ENCODE assay signal across 8 cellular contexts in genomic region chr6:108622601-108623335, GRCh38.
DNase-seq lines count a peak whose midpoint lies in the region; ATAC-seq and TF ChIP-seq lines count a peak whose summit lies in the region.
"Had no signal": no experiment of that assay in that cellular context is flagged by ENCODE, and none has a peak within 500 bp of the region (broad histone marks: within the 10 kb centered on the region; RNA-seq: fewer than 3 reads in every experiment).

No MANE protein-coding gene starts in this region.

- H3K9ac ChIP-seq in MM.1S (ENCODE audit: low read length) = peak overlapping the region; percentile 36; the same call in 1 of the 2 replicates

- H3K27ac ChIP-seq in MM.1S (ENCODE audit: low read length) (peak overlapping the region; percentile 97), right lobe of liver (peak overlapping the region; percentile 9 to 37 (median 37)), upper lobe of left lung (peak overlapping the region; percentile 35 to 70 (median 60))

- H3K27me3 ChIP-seq in MM.1S (replicated peaks; ENCODE audit: insufficient read depth, low read length) (no peaks in the 10 kb centered on the region), right lobe of liver (no peaks in the 10 kb centered on the region), upper lobe of left lung (no peaks in the 10 kb centered on the region)

- WGBS in right lobe of liver (ENCODE audit: insufficient coverage, low coverage, low lambda C conversion rate, missing lambda C conversion rate) = 62% methylated on average over 10 of the region's 11 CpGs
- 73 to 74% methylated on average over 11 of the region's 11 CpGs for WGBS in upper lobe of left lung, 2 donors

- H4K20me1 ChIP-seq in MM.1S (ENCODE audit: insufficient read depth, low read length) = peaks cover 13% of the 10 kb centered on the region; the same call in 1 of the 2 replicates

- no peak for DNase-seq in MM.1S
- DNase-seq in brain pericyte (ENCODE audit: low read depth, low spot score) = peak; percentile 55
- DNase-seq in right lobe of liver = no peak
- peak in 1 of 2 donors; percentile 70 for DNase-seq in upper lobe of left lung
- no peak for DNase-seq in NCI-H187 treated with DMSO at 0.1 percent for 48 hours (lab: John Stamatoyannopoulos, UW)
- DNase-seq in NCI-H1930 (lab: John Stamatoyannopoulos, UW) = no peak
- no peak for DNase-seq in NCI-H1105 treated with DMSO at 0.1 percent for 48 hours (lab: John Stamatoyannopoulos, UW)
- DNase-seq: SW 1271 had no signal

- H3F3A ChIP-seq in MM.1S (ENCODE audit: insufficient read depth, low read length) = peaks cover 92% of the 10 kb centered on the region

- H3K4me2 ChIP-seq in MM.1S (ENCODE audit: low read depth, low read length) = peak overlapping the region; percentile 88; the same call in 1 of the 2 replicates

- TF ChIP-seq EP300 in upper lobe of left lung (IDR thresholded peaks at IDR 0.05) = peak in 2 of 4 donors; percentile 41 to 60

- no peaks in the 10 kb centered on the region for H3K9me2 ChIP-seq in MM.1S (replicated peaks; ENCODE audit: insufficient read depth, low read length)

- H3K9me3 ChIP-seq in MM.1S (replicated peaks; ENCODE audit: insufficient read depth, low read length) (no peaks in the 10 kb centered on the region), right lobe of liver (no peaks in the 10 kb centered on the region), upper lobe of left lung (no peaks in the 10 kb centered on the region)

- peaks cover 100% of the 10 kb centered on the region for H3K79me2 ChIP-seq in MM.1S (ENCODE audit: low read length)

- TF ChIP-seq POLR2A in right lobe of liver (IDR thresholded peaks at IDR 0.05) = no peak
- TF ChIP-seq POLR2A in upper lobe of left lung (IDR thresholded peaks at IDR 0.05) = peak in 1 of 4 donors; percentile 39

- ATAC-seq in right lobe of liver (peak; percentile 17 to 47 (median 38)), upper lobe of left lung (ENCODE audit: low FRiP score in 2 of 2) (peak; percentile 73 to 94)

- TF ChIP-seq CTCF in MM.1S (IDR thresholded peaks at IDR 0.05; ENCODE audit: low read length) (no peak), right lobe of liver (IDR thresholded peaks at IDR 0.05) (no peak), upper lobe of left lung (IDR thresholded peaks at IDR 0.05) (no peak)

- H2AFZ ChIP-seq in MM.1S (ENCODE audit: low read length) = no peak overlapping the region

- intact Hi-C loops in right lobe of liver (cut with DNase I) = no loop called here

- H3K36me3 ChIP-seq in MM.1S (replicated peaks; ENCODE audit: insufficient read depth, low read length) (no peaks in the 10 kb centered on the region; the same call in 1 of the 2 replicates), right lobe of liver (no peaks in the 10 kb centered on the region), upper lobe of left lung (no peaks in the 10 kb centered on the region)

- H3K4me1 ChIP-seq in MM.1S (ENCODE audit: low read length) = peaks cover 94% of the 10 kb centered on the region
- peaks cover 0 to 65% (median 32%) of the 10 kb centered on the region in 4 donors for H3K4me1 ChIP-seq in right lobe of liver
- H3K4me1 ChIP-seq in upper lobe of left lung = peaks cover 65 to 82% (median 74%) of the 10 kb centered on the region in 4 donors

- no peak overlapping the region for H3K4me3 ChIP-seq in MM.1S (ENCODE audit: low read length)
- H3K4me3 ChIP-seq in right lobe of liver = no peak overlapping the region
- H3K4me3 ChIP-seq in upper lobe of left lung = no peak overlapping the region

Comparison
In these comparisons a context has a peak if more than half of its experiments do, and no peak if none do; other contexts are left out.
1. H3K27ac ChIP-seq: peak in every context shown above with its lines; median percentile 97 in MM.1S; 60 in upper lobe of left lung; 37 in right lobe of liver.